10 cellular contexts compared by ENCODE assay signal in the genomic region with DNA sequence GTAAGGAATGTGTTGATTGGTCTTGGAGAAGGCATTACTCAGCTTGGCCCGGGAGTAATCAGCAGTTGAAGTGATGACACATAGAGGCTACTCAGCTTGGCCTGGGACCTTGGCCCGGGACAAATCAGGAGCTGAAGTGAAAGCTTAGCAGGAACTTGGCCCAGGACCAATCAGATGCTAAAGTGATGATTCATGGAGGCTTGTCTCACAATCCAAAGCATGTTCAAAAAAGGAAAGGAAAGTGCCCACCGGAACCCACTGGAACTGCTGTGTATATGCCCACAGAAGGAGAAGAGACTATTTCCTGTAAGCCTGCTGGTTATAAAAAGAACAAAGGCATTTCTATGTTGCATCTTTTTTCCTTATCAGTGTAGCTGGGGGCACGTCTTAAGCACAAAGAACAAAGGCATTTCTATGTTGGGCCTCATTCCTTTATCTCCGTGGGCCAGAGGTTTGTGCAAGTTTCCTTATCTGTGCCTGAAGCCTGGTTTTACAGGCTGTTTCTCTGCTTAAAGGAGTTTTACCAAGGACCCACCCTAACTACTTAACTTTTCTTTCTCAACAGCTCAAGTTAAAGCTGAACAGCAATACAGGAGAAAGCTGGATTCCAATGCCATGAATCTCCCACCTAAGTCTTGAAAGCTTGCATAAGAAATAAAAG.
DNase-seq lines count a peak whose midpoint lies in the region; ATAC-seq, FAIRE-seq and TF ChIP-seq lines count a peak whose summit lies in the region.
"Had no signal": no experiment of that assay in that cellular context is flagged by ENCODE, and none has a peak within 500 bp of the region (broad histone marks: within the 10 kb centered on the region; RNA-seq: fewer than 3 reads in every experiment).

No MANE protein-coding gene starts in this region.

- no peaks in the 10 kb centered on the region for H3K27me3 Mint-ChIP-seq in astrocyte (ENCODE audit: low read depth, unreplicated experiment)

- H2AFZ ChIP-seq in astrocyte (ENCODE audit: low read depth, low read length) = no peak overlapping the region

- H4K20me1 ChIP-seq in astrocyte (ENCODE audit: insufficient read depth, low read length) = no peaks in the 10 kb centered on the region

- peak overlapping the region; percentile 28 for H3K4me3 ChIP-seq in astrocyte (ENCODE audit: insufficient read depth, low read depth, low read length)
- H3K4me3 ChIP-seq in skeletal muscle satellite cell (ENCODE audit: low read length) = peak overlapping the region; percentile 43

- no peaks in the 10 kb centered on the region for H3K36me3 ChIP-seq in astrocyte (ENCODE audit: insufficient read depth, low read length)
- no peaks in the 10 kb centered on the region for H3K36me3 ChIP-seq in skeletal muscle satellite cell (ENCODE audit: insufficient read depth, low read length)

- peak; percentile 64 for ATAC-seq in left ventricle myocardium superior
- ATAC-seq in GM19397 (IDR thresholded peaks at IDR 0.05; ENCODE audit: unreplicated experiment) = no peak

- FAIRE-seq in astrocyte (lab: Jason Lieb, UNC) = peak; percentile 99
- FAIRE-seq: TTC549 had no signal

- H3K4me2 ChIP-seq in astrocyte (ENCODE audit: low read length) = peak overlapping the region; percentile 84
- peak overlapping the region; percentile 74 for H3K4me2 ChIP-seq in skeletal muscle satellite cell (ENCODE audit: low read length)

- TF ChIP-seq CTCF in astrocyte (IDR thresholded peaks at IDR 0.05; ENCODE audit: insufficient read depth, low read depth, low read length) = no peak

- DNase-seq in HT1080 (ENCODE audit: low read depth) = peak; percentile 96
- peak; percentile 94 for DNase-seq in astrocyte (ENCODE audit: low read depth)
- DNase-seq in left ventricle myocardium superior = no peak
- no peak for DNase-seq in NCI-H2107 treated with DMSO at 0.1 percent for 48 hours (lab: John Stamatoyannopoulos, UW; ENCODE audit: unreplicated experiment)
- no peak for DNase-seq in HCEC 1CT
- DNase-seq in NCI-H146 (lab: John Stamatoyannopoulos, UW) = no peak
- DNase-seq: NCI-H1694 had no signal

- no peaks in the 10 kb centered on the region for H3K27me3 ChIP-seq in astrocyte (ENCODE audit: insufficient read depth, low read length)
- H3K27me3 ChIP-seq in skeletal muscle satellite cell (ENCODE audit: control insufficient read depth, insufficient read depth, low read length) = no peaks in the 10 kb centered on the region

- H3K79me2 ChIP-seq in astrocyte (ENCODE audit: insufficient read depth, low read length) = no peaks in the 10 kb centered on the region

- no peaks in the 10 kb centered on the region for H3K9me3 Mint-ChIP-seq in astrocyte (ENCODE audit: unreplicated experiment)

- H3K9me3 ChIP-seq in astrocyte (ENCODE audit: insufficient read depth, low read depth, low read length) (no peaks in the 10 kb centered on the region), skeletal muscle satellite cell (replicated peaks; ENCODE audit: low read length) (peaks cover 4% of the 10 kb centered on the region)

- H3K9ac ChIP-seq in astrocyte (ENCODE audit: low read length) (peak overlapping the region; percentile 69), skeletal muscle satellite cell (ENCODE audit: low read depth, low read length) (peak overlapping the region; percentile 70)

- peak overlapping the region; percentile 86 for H3K27ac ChIP-seq in astrocyte (ENCODE audit: low read depth, low read length)

- no peak overlapping the region for H3K4me3 Mint-ChIP-seq in astrocyte (ENCODE audit: unreplicated experiment)

- peak overlapping the region; percentile 94 for H3K27ac Mint-ChIP-seq in astrocyte (ENCODE audit: unreplicated experiment)

- H3K4me1 ChIP-seq in astrocyte (ENCODE audit: insufficient read depth, low read length) (no peaks in the 10 kb centered on the region), skeletal muscle satellite cell (ENCODE audit: control insufficient read depth, insufficient read depth, low read length) (peaks cover 9% of the 10 kb centered on the region)

- intact Hi-C loops in left ventricle myocardium superior (cut with micrococcal nuclease) = no loop called here

- peaks cover 11% of the 10 kb centered on the region for H3K4me1 Mint-ChIP-seq in astrocyte (ENCODE audit: low read depth, unreplicated experiment)

- no peaks in the 10 kb centered on the region for H3K36me3 Mint-ChIP-seq in astrocyte (ENCODE audit: low read depth, unreplicated experiment)

Comparison
In these comparisons a context has a peak if more than half of its experiments do, and no peak if none do; other contexts are left out.
1. DNase-seq: peak in HT1080 (single experiment) and astrocyte (single experiment); none in left ventricle myocardium superior (single experiment), NCI-H2107 treated with DMSO at 0.1 percent for 48 hours (single experiment), HCEC 1CT (single experiment) and NCI-H146 (single experiment).